Comparison of ENCODE assay signal across 14 cellular contexts in genomic region chr3:128438488-128439072, GRCh38. TPM values are rescaled to one million over a fixed set of nuclear protein-coding genes. Genes with fewer than 3 reads are reported as not detected.
DNase-seq lines count a peak whose midpoint lies in the region; ATAC-seq and TF ChIP-seq lines count a peak whose summit lies in the region.
"Had no signal": no experiment of that assay in that cellular context is flagged by ENCODE, and none has a peak within 500 bp of the region (broad histone marks: within the 10 kb centered on the region; RNA-seq: fewer than 3 reads in every experiment).

No MANE protein-coding gene starts in this region.

- intact Hi-C loops in mammary epithelial cell (cut with micrococcal nuclease), result no loop called here

- no peak for ATAC-seq in HG02678 (IDR thresholded peaks at IDR 0.05; ENCODE audit: unreplicated experiment)
- ATAC-seq: activated CD4-positive, CD25-positive, alpha-beta regulatory T cell treated with anti-CD3 and anti-CD28 coated beads, Interleukin-2, amount 50 U/mL, for 24 hours had no signal

- no peaks in the 10 kb centered on the region for H3K9me3 Mint-ChIP-seq in neural progenitor cell
- H3K9me3 Mint-ChIP-seq: activated naive CD4-positive, alpha-beta T cell treated with anti-CD3 and anti-CD28 coated beads, Interleukin-2, amount 50 U/mL, for 24 hours had no signal

- H3K27me3 ChIP-seq in mammary epithelial cell (ENCODE audit: insufficient read depth, low read length) (no peaks in the 10 kb centered on the region), neural progenitor cell (peaks cover 20% of the 10 kb centered on the region)

- no peaks in the 10 kb centered on the region for H3K4me1 ChIP-seq in mammary epithelial cell (ENCODE audit: insufficient read depth, low read length)
- H3K4me1 ChIP-seq in neural progenitor cell, result peaks cover 9% of the 10 kb centered on the region

- H3K27ac ChIP-seq in mammary epithelial cell (ENCODE audit: insufficient read depth, low read depth, low read length) (no peak overlapping the region), neural progenitor cell (no peak overlapping the region)

- H3K4me3 Mint-ChIP-seq in neural progenitor cell, result no peak overlapping the region
- H3K4me3 Mint-ChIP-seq: activated naive CD4-positive, alpha-beta T cell treated with anti-CD3 and anti-CD28 coated beads, Interleukin-2, amount 50 U/mL, for 24 hours had no signal

- BruUV-seq in mammary epithelial cell (replicated peaks; lab: Mats Ljungman, UMichigan), result no TSS peak

- no peak overlapping the region for H3K9ac ChIP-seq in mammary epithelial cell (ENCODE audit: insufficient read depth, low read length)
- H3K9ac ChIP-seq in neural progenitor cell, result no peak overlapping the region

- H3K36me3 Mint-ChIP-seq in neural progenitor cell, result no peaks in the 10 kb centered on the region
- H3K36me3 Mint-ChIP-seq: activated naive CD4-positive, alpha-beta T cell treated with anti-CD3 and anti-CD28 coated beads, Interleukin-2, amount 50 U/mL, for 24 hours had no signal

- peak; percentile 35 for DNase-seq in NCI-H146 (lab: John Stamatoyannopoulos, UW)
- no peak for DNase-seq in NCI-H146 treated with DMSO at 0.1 percent for 48 hours (lab: John Stamatoyannopoulos, UW; ENCODE audit: unreplicated experiment)
- DNase-seq in mammary epithelial cell, result no peak
- peak; percentile 48 for DNase-seq in neural progenitor cell (ENCODE audit: low spot score)
- no peak for DNase-seq in activated T-cell treated with anti-CD3 and anti-CD28 coated beads for 4 hours
- DNase-seq in NOMO-1 treated with DMSO at 0.1 percent for 48 hours (lab: John Stamatoyannopoulos, UW; ENCODE audit: unreplicated experiment), result no peak
- DNase-seq: stimulated activated naive CD4-positive, alpha-beta T cell had no signal

- WGBS in mammary epithelial cell (ENCODE audit: low coverage, missing lambda C conversion rate), result 84% methylated on average over 5 of the region's 6 CpGs

- no peak overlapping the region for H3K27ac Mint-ChIP-seq in neural progenitor cell
- H3K27ac Mint-ChIP-seq: activated naive CD4-positive, alpha-beta T cell treated with anti-CD3 and anti-CD28 coated beads, Interleukin-2, amount 50 U/mL, for 24 hours had no signal

- no peak overlapping the region for H3K4me3 ChIP-seq in mammary epithelial cell (replicated peaks in 1 of 3; ENCODE audit: insufficient read depth in 1 of 3, low read depth in 2 of 3, low read length in 3 of 3)
- no peak overlapping the region for H3K4me3 ChIP-seq in neural progenitor cell
- H3K4me3 ChIP-seq: lung had no signal

- H3K79me2 ChIP-seq in mammary epithelial cell (ENCODE audit: insufficient read depth, low read length), result no peaks in the 10 kb centered on the region
- H3K79me2 ChIP-seq in neural progenitor cell (ENCODE audit: low read depth), result no peaks in the 10 kb centered on the region

- H3F3A ChIP-seq in neural progenitor cell (ENCODE audit: low read depth), result peaks cover 5% of the 10 kb centered on the region

- dilution Hi-C loops in mammary epithelial cell (cut with HindIII; ENCODE audit: low sequenced_read_pairs), result no loop called here

- no peak overlapping the region for H3K4me2 ChIP-seq in mammary epithelial cell (ENCODE audit: insufficient read depth, low read depth, low read length)
- no peak overlapping the region for H3K4me2 ChIP-seq in neural progenitor cell

- H3K9me3 ChIP-seq in mammary epithelial cell (replicated peaks; ENCODE audit: insufficient read depth, low read length) (no peaks in the 10 kb centered on the region), neural progenitor cell (ENCODE audit: low read depth) (no peaks in the 10 kb centered on the region)

- TF ChIP-seq CTCF in LNCAP (IDR thresholded peaks at IDR 0.05) (peak; percentile 44; the same call in 1 of the 2 replicates), mammary epithelial cell (conservative IDR thresholded peaks at IDR 0.05 in 1 of 2, IDR thresholded peaks at IDR 0.05 in 1 of 2; ENCODE audit: extremely low read depth in 1 of 2, insufficient read depth in 1 of 2, low read depth in 1 of 2, low read length in 2 of 2) (peak; percentile 37), neural progenitor cell (IDR thresholded peaks at IDR 0.05) (peak; percentile 70)

- H4K20me1 ChIP-seq in mammary epithelial cell (ENCODE audit: insufficient read depth, low read length) (no peaks in the 10 kb centered on the region), neural progenitor cell (ENCODE audit: low read depth) (no peaks in the 10 kb centered on the region)

- H2AFZ ChIP-seq in mammary epithelial cell (ENCODE audit: low read depth, low read length) (no peak overlapping the region), neural progenitor cell (replicated peaks) (no peak overlapping the region)

- H3K36me3 ChIP-seq in mammary epithelial cell (ENCODE audit: insufficient read depth, low read length) (no peaks in the 10 kb centered on the region), neural progenitor cell (no peaks in the 10 kb centered on the region)

- in situ Hi-C loops in mammary epithelial cell (cut with MboI; ENCODE audit: low sequenced_read_pairs in 2 of 2), result loop anchor here (10.0 to 25.0 kb wide), 2 partner anchors 146 to 149 kb away; no protein-coding TSS in a partner anchor

- peaks cover 2% of the 10 kb centered on the region for H3K4me1 Mint-ChIP-seq in neural progenitor cell
- H3K4me1 Mint-ChIP-seq: activated naive CD4-positive, alpha-beta T cell treated with anti-CD3 and anti-CD28 coated beads, Interleukin-2, amount 50 U/mL, for 24 hours had no signal

- CTCF ChIA-PET in mammary epithelial cell (lab: Charles Lee; ENCODE audit: low non-redundant PET), result no interaction called here

- H3K27me3 Mint-ChIP-seq in neural progenitor cell (ENCODE audit: insufficient read depth, low read depth), result peaks cover 12% of the 10 kb centered on the region

RNA-seq across cellular contexts. Expression of gene DNAJB8, which starts 28.1 kb away (rescaled TPM):
- not detected for total RNA-seq in mammary epithelial cell
- polyA plus RNA-seq in mammary epithelial cell, result not detected
- not detected for polyA minus RNA-seq in mammary epithelial cell
- not detected in 2 replicates for total RNA-seq in neural progenitor cell (ENCODE audit: low replicate concordance)
- total RNA-seq: lung, skeletal muscle tissue had no signal
- polyA plus RNA-seq: esophagus, lung had no signal

RNA-seq across cellular contexts. Expression of gene GATA2, which starts 54.4 kb away (rescaled TPM):
- not detected for total RNA-seq in mammary epithelial cell
- polyA plus RNA-seq in mammary epithelial cell, result 0.10 TPM
- polyA minus RNA-seq in mammary epithelial cell, result not detected
- 0.09 TPM in 1 of 2 replicates, not detected in the other for total RNA-seq in neural progenitor cell (ENCODE audit: low replicate concordance)

Comparison
In these comparisons a context has a peak if more than half of its experiments do, and no peak if none do; other contexts are left out.
1. DNase-seq: peak in NCI-H146 (single experiment) and neural progenitor cell (single experiment); none in NCI-H146 treated with DMSO at 0.1 percent for 48 hours (single experiment), mammary epithelial cell (single experiment), activated T-cell treated with anti-CD3 and anti-CD28 coated beads for 4 hours (single experiment) and NOMO-1 treated with DMSO at 0.1 percent for 48 hours (single experiment).
2. Peak in every context shown above with its lines, with median percentiles within 50 percentile points of each other: CTCF ChIP-seq.